In the genomic region with DNA sequence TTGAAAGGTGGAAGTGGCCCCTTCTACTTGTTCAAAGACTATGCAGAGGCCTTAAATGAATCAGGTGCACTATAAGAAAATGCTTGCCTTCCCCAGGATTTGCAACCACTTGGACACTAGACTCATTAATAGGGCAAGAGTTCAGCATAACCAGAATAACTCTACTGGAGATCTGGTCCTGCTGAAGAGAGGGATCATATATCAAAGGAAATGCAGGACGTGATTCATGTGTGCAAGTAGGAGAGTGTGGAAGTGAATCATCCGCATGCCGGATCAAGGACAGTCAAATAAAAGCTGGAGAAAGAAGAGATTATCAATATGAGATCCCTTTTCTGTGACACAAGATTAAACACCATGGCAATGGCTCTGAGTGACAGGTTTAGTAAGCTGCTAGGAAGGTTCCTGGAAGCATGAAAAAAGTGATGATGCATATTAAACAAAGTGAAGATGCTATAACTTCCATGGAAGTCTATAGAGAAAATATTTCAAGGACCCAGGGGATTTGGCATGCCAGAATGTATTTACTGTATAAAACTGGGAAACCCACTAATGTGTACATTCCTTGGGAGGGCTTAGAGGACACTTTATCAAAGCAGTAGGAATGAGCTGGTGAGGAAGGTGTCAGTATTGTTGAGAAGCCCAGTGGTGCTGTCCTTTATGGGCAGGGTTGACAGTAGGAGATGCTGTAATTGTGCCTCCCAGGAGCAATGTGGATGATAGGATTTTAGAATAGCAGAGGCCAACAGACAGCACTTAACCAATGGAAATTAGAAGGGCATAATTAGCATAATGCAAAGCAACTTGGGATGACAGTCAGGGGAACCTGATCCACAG, we compare ENCODE assay signal across 1 cellular context.
TF ChIP-seq lines count a peak whose summit lies in the region.

No MANE protein-coding gene starts in this region.

TF ChIP-seq in HepG2, 621 proteins besides CTCF, POLR2A, EP300 and RAD21 (continued from another document and continues in another):
- TF ChIP-seq HNF4G (IDR thresholded peaks at IDR 0.05; ENCODE audit: borderline replicate concordance, low read depth, low read length) (peak; percentile 54; the same call in 1 of the 2 replicates), HNF4G (CRISPR knock-in tag; IDR thresholded peaks at IDR 0.05; ENCODE audit: borderline replicate concordance, low read depth) (peak; percentile 44; the same call in 1 of the 2 replicates), ZMYM4 (CRISPR knock-in tag; IDR thresholded peaks at IDR 0.05) (peak; percentile 26; the same call in 1 of the 2 replicates), ARHGAP35 (CRISPR knock-in tag; IDR thresholded peaks at IDR 0.05; ENCODE audit: borderline replicate concordance) (no peak), MIER2 (CRISPR knock-in tag; IDR thresholded peaks at IDR 0.05) (peak; percentile 73; the same call in 1 of the 2 replicates), ZNF460 (CRISPR knock-in tag; IDR thresholded peaks at IDR 0.05; ENCODE audit: borderline replicate concordance) (no peak), MTF2 (CRISPR knock-in tag; IDR thresholded peaks at IDR 0.05; ENCODE audit: borderline replicate concordance) (no peak), THAP11 (CRISPR knock-in tag; IDR thresholded peaks at IDR 0.05) (0 out of 2 replicates have a peak, but pooled peaks have one; percentile 41), SMARCC2 (IDR thresholded peaks at IDR 0.05) (no peak; the same call in 1 of the 2 replicates), FOSL2 (CRISPR knock-in tag; IDR thresholded peaks at IDR 0.05) (peak; percentile 100), CREB1 (IDR thresholded peaks at IDR 0.05) (peak; percentile 45; the same call in 1 of the 2 replicates), CREB1 (CRISPR knock-in tag; IDR thresholded peaks at IDR 0.05) (peak; percentile 76), KDM6A (CRISPR knock-in tag; IDR thresholded peaks at IDR 0.05; ENCODE audit: low read depth) (peak; percentile 75), SMAD3 (CRISPR knock-in tag; IDR thresholded peaks at IDR 0.05) (peak; percentile 90), MEIS2 (CRISPR knock-in tag; IDR thresholded peaks at IDR 0.05) (peak; percentile 92), TCF7L2 (IDR thresholded peaks at IDR 0.05; ENCODE audit: low read depth, low read length) (peak; percentile 38; the same call in 1 of the 2 replicates), FOXP1 (IDR thresholded peaks at IDR 0.05) (no peak), FOXP1 (CRISPR knock-in tag; IDR thresholded peaks at IDR 0.05) (peak; percentile 39; the same call in 1 of the 2 replicates), ZNF331 (CRISPR knock-in tag; IDR thresholded peaks at IDR 0.05) (peak; percentile 74), NCOR1 (IDR thresholded peaks at IDR 0.05; ENCODE audit: borderline replicate concordance, low read length) (peak; percentile 70; the same call in 1 of the 2 replicates), SETDB1 (CRISPR knock-in tag; IDR thresholded peaks at IDR 0.05; ENCODE audit: borderline replicate concordance) (no peak), ZNF709 (CRISPR knock-in tag; IDR thresholded peaks at IDR 0.05) (0 out of 2 replicates have a peak, but pooled peaks have one; percentile 47), SCMH1 (CRISPR knock-in tag; IDR thresholded peaks at IDR 0.05; ENCODE audit: borderline replicate concordance) (no peak), SKI (IDR thresholded peaks at IDR 0.05; ENCODE audit: partially characterized antibody) (peak; percentile 50), SP5 (CRISPR knock-in tag; IDR thresholded peaks at IDR 0.05; ENCODE audit: borderline replicate concordance, low read depth) (peak; percentile 64; the same call in 1 of the 2 replicates), ZNF781 (CRISPR knock-in tag; IDR thresholded peaks at IDR 0.05; ENCODE audit: borderline replicate concordance, not compliant biosample characterization) (peak; percentile 31), ZNF143 (CRISPR knock-in tag; IDR thresholded peaks at IDR 0.05) (no peak), PPARG (CRISPR knock-in tag; conservative IDR thresholded peaks at IDR 0.05) (peak; percentile 93)
- TF ChIP-seq, protein P1, sequence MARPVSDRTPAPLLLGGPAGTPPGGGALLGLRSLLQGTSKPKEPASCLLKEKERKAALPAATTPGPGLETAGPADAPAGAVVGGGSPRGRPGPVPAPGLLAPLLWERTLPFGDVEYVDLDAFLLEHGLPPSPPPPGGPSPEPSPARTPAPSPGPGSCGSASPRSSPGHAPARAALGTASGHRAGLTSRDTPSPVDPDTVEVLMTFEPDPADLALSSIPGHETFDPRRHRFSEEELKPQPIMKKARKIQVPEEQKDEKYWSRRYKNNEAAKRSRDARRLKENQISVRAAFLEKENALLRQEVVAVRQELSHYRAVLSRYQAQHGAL (CRISPR knock-in tag; IDR thresholded peaks at IDR 0.05; ENCODE audit: not compliant biosample characterization): no peak
- TF ChIP-seq, protein P2, sequence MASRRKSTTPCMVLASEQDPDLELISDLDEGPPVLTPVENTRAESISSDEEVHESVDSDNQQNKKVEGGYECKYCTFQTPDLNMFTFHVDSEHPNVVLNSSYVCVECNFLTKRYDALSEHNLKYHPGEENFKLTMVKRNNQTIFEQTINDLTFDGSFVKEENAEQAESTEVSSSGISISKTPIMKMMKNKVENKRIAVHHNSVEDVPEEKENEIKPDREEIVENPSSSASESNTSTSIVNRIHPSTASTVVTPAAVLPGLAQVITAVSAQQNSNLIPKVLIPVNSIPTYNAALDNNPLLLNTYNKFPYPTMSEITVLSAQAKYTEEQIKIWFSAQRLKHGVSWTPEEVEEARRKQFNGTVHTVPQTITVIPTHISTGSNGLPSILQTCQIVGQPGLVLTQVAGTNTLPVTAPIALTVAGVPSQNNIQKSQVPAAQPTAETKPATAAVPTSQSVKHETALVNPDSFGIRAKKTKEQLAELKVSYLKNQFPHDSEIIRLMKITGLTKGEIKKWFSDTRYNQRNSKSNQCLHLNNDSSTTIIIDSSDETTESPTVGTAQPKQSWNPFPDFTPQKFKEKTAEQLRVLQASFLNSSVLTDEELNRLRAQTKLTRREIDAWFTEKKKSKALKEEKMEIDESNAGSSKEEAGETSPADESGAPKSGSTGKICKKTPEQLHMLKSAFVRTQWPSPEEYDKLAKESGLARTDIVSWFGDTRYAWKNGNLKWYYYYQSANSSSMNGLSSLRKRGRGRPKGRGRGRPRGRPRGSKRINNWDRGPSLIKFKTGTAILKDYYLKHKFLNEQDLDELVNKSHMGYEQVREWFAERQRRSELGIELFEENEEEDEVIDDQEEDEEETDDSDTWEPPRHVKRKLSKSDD (CRISPR knock-in tag; IDR thresholded peaks at IDR 0.05; ENCODE audit: low read depth): no peak
- TF ChIP-seq, protein P3, sequence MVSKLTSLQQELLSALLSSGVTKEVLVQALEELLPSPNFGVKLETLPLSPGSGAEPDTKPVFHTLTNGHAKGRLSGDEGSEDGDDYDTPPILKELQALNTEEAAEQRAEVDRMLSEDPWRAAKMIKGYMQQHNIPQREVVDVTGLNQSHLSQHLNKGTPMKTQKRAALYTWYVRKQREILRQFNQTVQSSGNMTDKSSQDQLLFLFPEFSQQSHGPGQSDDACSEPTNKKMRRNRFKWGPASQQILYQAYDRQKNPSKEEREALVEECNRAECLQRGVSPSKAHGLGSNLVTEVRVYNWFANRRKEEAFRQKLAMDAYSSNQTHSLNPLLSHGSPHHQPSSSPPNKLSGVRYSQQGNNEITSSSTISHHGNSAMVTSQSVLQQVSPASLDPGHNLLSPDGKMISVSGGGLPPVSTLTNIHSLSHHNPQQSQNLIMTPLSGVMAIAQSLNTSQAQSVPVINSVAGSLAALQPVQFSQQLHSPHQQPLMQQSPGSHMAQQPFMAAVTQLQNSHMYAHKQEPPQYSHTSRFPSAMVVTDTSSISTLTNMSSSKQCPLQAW (CRISPR knock-in tag; IDR thresholded peaks at IDR 0.05): peak; percentile 66; the same call in 1 of the 2 replicates
- TF ChIP-seq, protein P4, sequence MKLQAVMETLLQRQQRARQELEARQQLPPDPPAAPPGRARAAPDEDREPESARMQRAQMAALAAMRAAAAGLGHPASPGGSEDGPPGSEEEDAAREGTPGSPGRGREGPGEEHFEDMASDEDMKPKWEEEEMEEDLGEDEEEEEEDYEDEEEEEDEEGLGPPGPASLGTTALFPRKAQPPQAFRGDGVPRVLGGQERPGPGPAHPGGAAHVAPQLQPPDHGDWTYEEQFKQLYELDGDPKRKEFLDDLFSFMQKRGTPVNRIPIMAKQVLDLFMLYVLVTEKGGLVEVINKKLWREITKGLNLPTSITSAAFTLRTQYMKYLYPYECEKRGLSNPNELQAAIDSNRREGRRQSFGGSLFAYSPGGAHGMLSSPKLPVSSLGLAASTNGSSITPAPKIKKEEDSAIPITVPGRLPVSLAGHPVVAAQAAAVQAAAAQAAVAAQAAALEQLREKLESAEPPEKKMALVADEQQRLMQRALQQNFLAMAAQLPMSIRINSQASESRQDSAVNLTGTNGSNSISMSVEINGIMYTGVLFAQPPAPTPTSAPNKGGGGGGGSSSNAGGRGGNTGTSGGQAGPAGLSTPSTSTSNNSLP (IDR thresholded peaks at IDR 0.05; ENCODE audit: low read depth, low read length): peak; percentile 100
- TF ChIP-seq, protein P5, sequence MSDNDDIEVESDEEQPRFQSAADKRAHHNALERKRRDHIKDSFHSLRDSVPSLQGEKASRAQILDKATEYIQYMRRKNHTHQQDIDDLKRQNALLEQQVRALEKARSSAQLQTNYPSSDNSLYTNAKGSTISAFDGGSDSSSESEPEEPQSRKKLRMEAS (IDR thresholded peaks at IDR 0.05): peak; percentile 41; the same call in 1 of the 2 replicates
- TF ChIP-seq, protein P6, sequence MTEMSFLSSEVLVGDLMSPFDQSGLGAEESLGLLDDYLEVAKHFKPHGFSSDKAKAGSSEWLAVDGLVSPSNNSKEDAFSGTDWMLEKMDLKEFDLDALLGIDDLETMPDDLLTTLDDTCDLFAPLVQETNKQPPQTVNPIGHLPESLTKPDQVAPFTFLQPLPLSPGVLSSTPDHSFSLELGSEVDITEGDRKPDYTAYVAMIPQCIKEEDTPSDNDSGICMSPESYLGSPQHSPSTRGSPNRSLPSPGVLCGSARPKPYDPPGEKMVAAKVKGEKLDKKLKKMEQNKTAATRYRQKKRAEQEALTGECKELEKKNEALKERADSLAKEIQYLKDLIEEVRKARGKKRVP (CRISPR knock-in tag; IDR thresholded peaks at IDR 0.05): peak in 1 of 2 experiments; percentile 84; a peak in 2 of 4 replicates
- TF ChIP-seq, protein P7, sequence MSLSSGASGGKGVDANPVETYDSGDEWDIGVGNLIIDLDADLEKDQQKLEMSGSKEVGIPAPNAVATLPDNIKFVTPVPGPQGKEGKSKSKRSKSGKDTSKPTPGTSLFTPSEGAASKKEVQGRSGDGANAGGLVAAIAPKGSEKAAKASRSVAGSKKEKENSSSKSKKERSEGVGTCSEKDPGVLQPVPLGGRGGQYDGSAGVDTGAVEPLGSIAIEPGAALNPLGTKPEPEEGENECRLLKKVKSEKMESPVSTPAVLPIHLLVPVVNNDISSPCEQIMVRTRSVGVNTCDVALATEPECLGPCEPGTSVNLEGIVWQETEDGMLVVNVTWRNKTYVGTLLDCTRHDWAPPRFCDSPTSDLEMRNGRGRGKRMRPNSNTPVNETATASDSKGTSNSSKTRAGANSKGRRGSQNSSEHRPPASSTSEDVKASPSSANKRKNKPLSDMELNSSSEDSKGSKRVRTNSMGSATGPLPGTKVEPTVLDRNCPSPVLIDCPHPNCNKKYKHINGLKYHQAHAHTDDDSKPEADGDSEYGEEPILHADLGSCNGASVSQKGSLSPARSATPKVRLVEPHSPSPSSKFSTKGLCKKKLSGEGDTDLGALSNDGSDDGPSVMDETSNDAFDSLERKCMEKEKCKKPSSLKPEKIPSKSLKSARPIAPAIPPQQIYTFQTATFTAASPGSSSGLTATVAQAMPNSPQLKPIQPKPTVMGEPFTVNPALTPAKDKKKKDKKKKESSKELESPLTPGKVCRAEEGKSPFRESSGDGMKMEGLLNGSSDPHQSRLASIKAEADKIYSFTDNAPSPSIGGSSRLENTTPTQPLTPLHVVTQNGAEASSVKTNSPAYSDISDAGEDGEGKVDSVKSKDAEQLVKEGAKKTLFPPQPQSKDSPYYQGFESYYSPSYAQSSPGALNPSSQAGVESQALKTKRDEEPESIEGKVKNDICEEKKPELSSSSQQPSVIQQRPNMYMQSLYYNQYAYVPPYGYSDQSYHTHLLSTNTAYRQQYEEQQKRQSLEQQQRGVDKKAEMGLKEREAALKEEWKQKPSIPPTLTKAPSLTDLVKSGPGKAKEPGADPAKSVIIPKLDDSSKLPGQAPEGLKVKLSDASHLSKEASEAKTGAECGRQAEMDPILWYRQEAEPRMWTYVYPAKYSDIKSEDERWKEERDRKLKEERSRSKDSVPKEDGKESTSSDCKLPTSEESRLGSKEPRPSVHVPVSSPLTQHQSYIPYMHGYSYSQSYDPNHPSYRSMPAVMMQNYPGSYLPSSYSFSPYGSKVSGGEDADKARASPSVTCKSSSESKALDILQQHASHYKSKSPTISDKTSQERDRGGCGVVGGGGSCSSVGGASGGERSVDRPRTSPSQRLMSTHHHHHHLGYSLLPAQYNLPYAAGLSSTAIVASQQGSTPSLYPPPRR (CRISPR knock-in tag; IDR thresholded peaks at IDR 0.05; ENCODE audit: borderline replicate concordance): peak; percentile 72; the same call in 1 of the 2 replicates
- TF ChIP-seq, protein P8, sequence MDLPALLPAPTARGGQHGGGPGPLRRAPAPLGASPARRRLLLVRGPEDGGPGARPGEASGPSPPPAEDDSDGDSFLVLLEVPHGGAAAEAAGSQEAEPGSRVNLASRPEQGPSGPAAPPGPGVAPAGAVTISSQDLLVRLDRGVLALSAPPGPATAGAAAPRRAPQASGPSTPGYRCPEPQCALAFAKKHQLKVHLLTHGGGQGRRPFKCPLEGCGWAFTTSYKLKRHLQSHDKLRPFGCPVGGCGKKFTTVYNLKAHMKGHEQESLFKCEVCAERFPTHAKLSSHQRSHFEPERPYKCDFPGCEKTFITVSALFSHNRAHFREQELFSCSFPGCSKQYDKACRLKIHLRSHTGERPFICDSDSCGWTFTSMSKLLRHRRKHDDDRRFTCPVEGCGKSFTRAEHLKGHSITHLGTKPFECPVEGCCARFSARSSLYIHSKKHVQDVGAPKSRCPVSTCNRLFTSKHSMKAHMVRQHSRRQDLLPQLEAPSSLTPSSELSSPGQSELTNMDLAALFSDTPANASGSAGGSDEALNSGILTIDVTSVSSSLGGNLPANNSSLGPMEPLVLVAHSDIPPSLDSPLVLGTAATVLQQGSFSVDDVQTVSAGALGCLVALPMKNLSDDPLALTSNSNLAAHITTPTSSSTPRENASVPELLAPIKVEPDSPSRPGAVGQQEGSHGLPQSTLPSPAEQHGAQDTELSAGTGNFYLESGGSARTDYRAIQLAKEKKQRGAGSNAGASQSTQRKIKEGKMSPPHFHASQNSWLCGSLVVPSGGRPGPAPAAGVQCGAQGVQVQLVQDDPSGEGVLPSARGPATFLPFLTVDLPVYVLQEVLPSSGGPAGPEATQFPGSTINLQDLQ (CRISPR knock-in tag; IDR thresholded peaks at IDR 0.05): no peak
- TF ChIP-seq, protein P9, sequence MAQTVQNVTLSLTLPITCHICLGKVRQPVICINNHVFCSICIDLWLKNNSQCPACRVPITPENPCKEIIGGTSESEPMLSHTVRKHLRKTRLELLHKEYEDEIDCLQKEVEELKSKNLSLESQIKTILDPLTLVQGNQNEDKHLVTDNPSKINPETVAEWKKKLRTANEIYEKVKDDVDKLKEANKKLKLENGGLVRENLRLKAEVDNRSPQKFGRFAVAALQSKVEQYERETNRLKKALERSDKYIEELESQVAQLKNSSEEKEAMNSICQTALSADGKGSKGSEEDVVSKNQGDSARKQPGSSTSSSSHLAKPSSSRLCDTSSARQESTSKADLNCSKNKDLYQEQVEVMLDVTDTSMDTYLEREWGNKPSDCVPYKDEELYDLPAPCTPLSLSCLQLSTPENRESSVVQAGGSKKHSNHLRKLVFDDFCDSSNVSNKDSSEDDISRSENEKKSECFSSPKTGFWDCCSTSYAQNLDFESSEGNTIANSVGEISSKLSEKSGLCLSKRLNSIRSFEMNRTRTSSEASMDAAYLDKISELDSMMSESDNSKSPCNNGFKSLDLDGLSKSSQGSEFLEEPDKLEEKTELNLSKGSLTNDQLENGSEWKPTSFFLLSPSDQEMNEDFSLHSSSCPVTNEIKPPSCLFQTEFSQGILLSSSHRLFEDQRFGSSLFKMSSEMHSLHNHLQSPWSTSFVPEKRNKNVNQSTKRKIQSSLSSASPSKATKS (CRISPR knock-in tag; IDR thresholded peaks at IDR 0.05): peak; percentile 60; the same call in 1 of the 2 replicates
